Comparison of ENCODE assay signal across 1 cellular context in the genomic region with DNA sequence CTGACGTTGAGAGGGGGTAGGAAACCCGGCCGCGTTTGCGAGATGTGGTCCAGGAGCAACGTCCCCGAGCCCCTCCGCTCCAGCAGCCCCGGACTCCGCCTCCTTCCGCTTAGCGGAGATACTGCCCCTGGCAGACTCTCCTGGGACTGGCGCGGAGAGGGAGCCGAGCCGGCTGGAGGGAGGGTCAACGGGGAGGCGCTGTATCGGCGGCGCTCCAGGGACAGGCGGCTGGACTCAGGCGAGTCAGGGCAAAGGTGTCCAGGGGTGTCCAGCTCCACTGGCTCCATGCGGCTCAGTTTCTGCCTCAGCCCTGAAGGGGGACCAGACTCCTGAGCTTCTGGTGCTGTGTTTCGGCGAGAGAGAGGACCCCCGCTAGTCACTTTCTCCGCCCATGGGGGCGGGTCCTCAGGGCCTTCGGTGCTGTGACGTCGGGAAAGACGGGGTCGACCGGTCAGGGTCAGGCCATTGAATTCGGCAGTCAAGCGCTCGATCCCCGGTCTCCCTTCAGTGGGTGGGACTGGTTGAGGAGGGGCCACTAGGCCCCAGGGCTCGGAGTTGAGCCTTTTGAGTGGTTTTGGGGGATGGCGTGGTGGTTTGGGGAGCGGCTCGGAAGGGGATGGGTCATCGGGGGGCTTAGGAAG.
TF ChIP-seq lines count a peak whose summit lies in the region.

No MANE protein-coding gene starts in this region.

TF ChIP-seq in WTC11, 78 proteins besides CTCF, POLR2A, EP300 and RAD21 (continued from another document):
- TF ChIP-seq, protein P1, sequence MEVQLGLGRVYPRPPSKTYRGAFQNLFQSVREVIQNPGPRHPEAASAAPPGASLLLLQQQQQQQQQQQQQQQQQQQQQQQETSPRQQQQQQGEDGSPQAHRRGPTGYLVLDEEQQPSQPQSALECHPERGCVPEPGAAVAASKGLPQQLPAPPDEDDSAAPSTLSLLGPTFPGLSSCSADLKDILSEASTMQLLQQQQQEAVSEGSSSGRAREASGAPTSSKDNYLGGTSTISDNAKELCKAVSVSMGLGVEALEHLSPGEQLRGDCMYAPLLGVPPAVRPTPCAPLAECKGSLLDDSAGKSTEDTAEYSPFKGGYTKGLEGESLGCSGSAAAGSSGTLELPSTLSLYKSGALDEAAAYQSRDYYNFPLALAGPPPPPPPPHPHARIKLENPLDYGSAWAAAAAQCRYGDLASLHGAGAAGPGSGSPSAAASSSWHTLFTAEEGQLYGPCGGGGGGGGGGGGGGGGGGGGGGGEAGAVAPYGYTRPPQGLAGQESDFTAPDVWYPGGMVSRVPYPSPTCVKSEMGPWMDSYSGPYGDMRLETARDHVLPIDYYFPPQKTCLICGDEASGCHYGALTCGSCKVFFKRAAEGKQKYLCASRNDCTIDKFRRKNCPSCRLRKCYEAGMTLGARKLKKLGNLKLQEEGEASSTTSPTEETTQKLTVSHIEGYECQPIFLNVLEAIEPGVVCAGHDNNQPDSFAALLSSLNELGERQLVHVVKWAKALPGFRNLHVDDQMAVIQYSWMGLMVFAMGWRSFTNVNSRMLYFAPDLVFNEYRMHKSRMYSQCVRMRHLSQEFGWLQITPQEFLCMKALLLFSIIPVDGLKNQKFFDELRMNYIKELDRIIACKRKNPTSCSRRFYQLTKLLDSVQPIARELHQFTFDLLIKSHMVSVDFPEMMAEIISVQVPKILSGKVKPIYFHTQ (CRISPR knock-in tag; IDR thresholded peaks at IDR 0.05), result no peak
- TF ChIP-seq, protein P2, sequence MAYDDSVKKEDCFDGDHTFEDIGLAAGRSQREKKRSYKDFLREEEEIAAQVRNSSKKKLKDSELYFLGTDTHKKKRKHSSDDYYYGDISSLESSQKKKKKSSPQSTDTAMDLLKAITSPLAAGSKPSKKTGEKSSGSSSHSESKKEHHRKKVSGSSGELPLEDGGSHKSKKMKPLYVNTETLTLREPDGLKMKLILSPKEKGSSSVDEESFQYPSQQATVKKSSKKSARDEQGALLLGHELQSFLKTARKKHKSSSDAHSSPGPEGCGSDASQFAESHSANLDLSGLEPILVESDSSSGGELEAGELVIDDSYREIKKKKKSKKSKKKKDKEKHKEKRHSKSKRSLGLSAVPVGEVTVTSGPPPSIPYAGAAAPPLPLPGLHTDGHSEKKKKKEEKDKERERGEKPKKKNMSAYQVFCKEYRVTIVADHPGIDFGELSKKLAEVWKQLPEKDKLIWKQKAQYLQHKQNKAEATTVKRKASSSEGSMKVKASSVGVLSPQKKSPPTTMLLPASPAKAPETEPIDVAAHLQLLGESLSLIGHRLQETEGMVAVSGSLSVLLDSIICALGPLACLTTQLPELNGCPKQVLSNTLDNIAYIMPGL (CRISPR knock-in tag; IDR thresholded peaks at IDR 0.05), result peak; percentile 60; the same call in 1 of the 2 replicates
- peak; percentile 80; the same call in 1 of the 2 replicates for TF ChIP-seq FOXP1 (CRISPR knock-in tag; IDR thresholded peaks at IDR 0.05; ENCODE audit: borderline replicate concordance)
- TF ChIP-seq, protein P3, sequence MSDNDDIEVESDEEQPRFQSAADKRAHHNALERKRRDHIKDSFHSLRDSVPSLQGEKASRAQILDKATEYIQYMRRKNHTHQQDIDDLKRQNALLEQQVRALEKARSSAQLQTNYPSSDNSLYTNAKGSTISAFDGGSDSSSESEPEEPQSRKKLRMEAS (CRISPR knock-in tag; IDR thresholded peaks at IDR 0.05), result peak; percentile 54; the same call in 1 of the 2 replicates
